8 cellular contexts compared by ENCODE assay signal in the genomic region with DNA sequence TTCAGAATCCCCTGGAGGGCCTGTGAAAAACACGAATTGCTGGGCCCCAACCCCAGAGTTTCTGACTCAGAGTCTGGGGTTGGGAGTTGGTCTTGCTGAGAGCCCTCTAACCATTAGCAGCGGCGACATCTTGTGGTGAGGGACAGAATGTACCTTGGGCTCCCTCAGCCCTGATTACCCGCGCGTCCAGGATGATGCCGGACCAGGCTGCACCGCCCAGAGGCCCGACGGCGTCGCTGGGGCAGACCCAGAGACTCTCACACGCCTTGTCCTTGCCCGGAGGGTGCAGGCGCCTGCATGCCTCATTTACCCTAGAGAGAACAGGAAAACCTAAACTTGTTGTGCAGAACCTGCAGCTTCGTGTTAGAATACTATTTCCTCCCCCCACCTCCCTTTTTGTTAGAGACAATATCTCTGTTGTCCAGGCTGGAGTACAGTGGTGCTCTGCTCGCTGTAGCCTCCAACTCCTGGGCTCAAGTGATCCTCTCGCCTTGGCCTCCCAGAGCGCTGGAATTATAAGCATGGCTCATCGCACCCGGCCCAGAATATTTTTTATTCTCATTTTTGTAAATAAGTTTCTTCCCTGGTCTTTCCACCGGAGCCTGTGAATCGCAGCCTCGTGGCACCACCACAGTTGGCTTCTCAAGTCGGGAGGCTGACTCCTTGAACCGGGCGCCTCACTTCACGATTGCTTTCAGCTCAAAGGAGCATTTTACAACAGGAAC. TPM values are rescaled to one million over a fixed set of nuclear protein-coding genes. Genes with fewer than 3 reads are reported as not detected.
DNase-seq lines count a peak whose midpoint lies in the region; ATAC-seq and TF ChIP-seq lines count a peak whose summit lies in the region.

No MANE protein-coding gene starts in this region.

- DNase-seq in DMS53 (lab: John Stamatoyannopoulos, UW), result peak; percentile 98
- peak; percentile 84 for DNase-seq in IMR-90
- DNase-seq in OCI-LY7 (ENCODE audit: low spot score), result peak; percentile 84
- peak; percentile 55 for DNase-seq in activated T-cell treated with anti-CD3 and anti-CD28 coated beads for 1 hour (ENCODE audit: low read depth)
- DNase-seq in esophagus muscularis mucosa (ENCODE audit: extremely low spot score), result no peak
- peak; percentile 18 to 79 (median 54) for DNase-seq in naive thymus-derived CD8-positive, alpha-beta T cell

- H4K91ac ChIP-seq in IMR-90 (ENCODE audit: insufficient read depth, low read depth, low read length), result no peak overlapping the region

- TF ChIP-seq CTCF in IMR-90 (conservative IDR thresholded peaks at IDR 0.05; ENCODE audit: low read depth, low read length) (peak; percentile 89), OCI-LY7 (conservative IDR thresholded peaks at IDR 0.05; ENCODE audit: low read length) (peak; percentile 86), esophagus muscularis mucosa (IDR thresholded peaks at IDR 0.05) (peak; percentile 75 to 82 (median 76))

- H3K14ac ChIP-seq in IMR-90 (replicated peaks; ENCODE audit: low read depth, low read length), result no peak overlapping the region

- CTCF ChIA-PET in IMR-90 (lab: Yijun Ruan, JAX), result interaction anchor here (0.6 to 2.1 kb wide), 7 partner anchors 24 to 191 kb away, joined by 3 to 9 read pairs (median 4); no protein-coding TSS in a partner anchor
- CTCF ChIA-PET in OCI-LY7 (lab: Charles Lee; ENCODE audit: unreplicated experiment), result interaction anchor here (0.7 to 1.3 kb wide), 2 partner anchors 185 to 191 kb away, joined by 3 read pairs; no protein-coding TSS in a partner anchor

- H3K18ac ChIP-seq in IMR-90 (ENCODE audit: low read depth, low read length), result no peak overlapping the region

- H3K36me3 Mint-ChIP-seq in naive thymus-derived CD8-positive, alpha-beta T cell, result no peaks in the 10 kb centered on the region
- no peaks in the 10 kb centered on the region for H3K36me3 Mint-ChIP-seq in stimulated activated memory B cell treated with anti-CD40 and anti-IgM and Interleukin-4, amounts not matched to agents 10 μg/mL and 1 μg/mL and 100 μg/mL, for 72 hours

- H3K27me3 ChIP-seq in IMR-90 (ENCODE audit: control insufficient read depth, insufficient read depth, low read length) (no peaks in the 10 kb centered on the region), esophagus muscularis mucosa (no peaks in the 10 kb centered on the region)

- H3K79me2 ChIP-seq in OCI-LY7 (ENCODE audit: insufficient read depth, low read depth, low read length), result no peaks in the 10 kb centered on the region

- dilution Hi-C loops in IMR-90 (cut with HindIII; ENCODE audit: low sequenced_read_pairs, unreplicated experiment), result no loop called here

- H3K9me1 ChIP-seq in IMR-90 (ENCODE audit: insufficient read depth, low read length), result peaks cover 4% of the 10 kb centered on the region; the same call in 1 of the 2 replicates

- TF ChIP-seq EP300 in esophagus muscularis mucosa (IDR thresholded peaks at IDR 0.05), result no peak

- peaks cover 10 to 31% (median 20%) of the 10 kb centered on the region in 4 donors for H3K4me1 Mint-ChIP-seq in naive thymus-derived CD8-positive, alpha-beta T cell
- H3K4me1 Mint-ChIP-seq in stimulated activated memory B cell treated with anti-CD40 and anti-IgM and Interleukin-4, amounts not matched to agents 10 μg/mL and 1 μg/mL and 100 μg/mL, for 72 hours, result peaks cover 46% of the 10 kb centered on the region

- BruUV-seq in IMR-90 (replicated peaks; lab: Mats Ljungman, UMichigan) (no TSS peak), OCI-LY7 (replicated peaks; lab: Mats Ljungman, UMichigan) (no TSS peak)

- no peak overlapping the region for H3K23ac ChIP-seq in IMR-90 (ENCODE audit: low read depth, low read length)

- no peak overlapping the region; the same call in 1 of the 2 replicates for H3K56ac ChIP-seq in IMR-90 (ENCODE audit: extremely low read depth, insufficient read depth, low read length)

- no peaks in the 10 kb centered on the region for H3K79me1 ChIP-seq in IMR-90 (ENCODE audit: low read depth in 1 of 2, low read length in 2 of 2)

- H4K5ac ChIP-seq in IMR-90 (ENCODE audit: low read depth, low read length), result no peak overlapping the region

- peaks cover 5% of the 10 kb centered on the region; the same call in 1 of the 2 replicates for H3K4me1 ChIP-seq in IMR-90 (ENCODE audit: control insufficient read depth, insufficient read depth, low read length)
- peaks cover 45% of the 10 kb centered on the region for H3K4me1 ChIP-seq in OCI-LY7 (ENCODE audit: insufficient read depth, low read length, poor library complexity, severe bottlenecking)
- peaks cover 10 to 22% (median 18%) of the 10 kb centered on the region in 4 donors for H3K4me1 ChIP-seq in esophagus muscularis mucosa

- peak overlapping the region; percentile 53 to 82 (median 74) for H3K4me3 Mint-ChIP-seq in naive thymus-derived CD8-positive, alpha-beta T cell
- peak overlapping the region; percentile 60 for H3K4me3 Mint-ChIP-seq in stimulated activated memory B cell treated with anti-CD40 and anti-IgM and Interleukin-4, amounts not matched to agents 10 μg/mL and 1 μg/mL and 100 μg/mL, for 72 hours

- H3K9me3 ChIP-seq in IMR-90 (ENCODE audit: control insufficient read depth, insufficient read depth, low read length) (no peaks in the 10 kb centered on the region), OCI-LY7 (ENCODE audit: low read length) (no peaks in the 10 kb centered on the region), esophagus muscularis mucosa (no peaks in the 10 kb centered on the region)

- H3K4me3 ChIP-seq in IMR-90 (ENCODE audit: insufficient read depth, low read depth, low read length), result no peak overlapping the region
- peak overlapping the region; percentile 7 for H3K4me3 ChIP-seq in OCI-LY7 (ENCODE audit: low read depth, low read length, poor library complexity, severe bottlenecking)
- no peak overlapping the region for H3K4me3 ChIP-seq in esophagus muscularis mucosa

- H3K36me3 ChIP-seq in IMR-90 (ENCODE audit: control insufficient read depth, insufficient read depth, low read length) (no peaks in the 10 kb centered on the region), OCI-LY7 (ENCODE audit: insufficient read depth, low read length) (no peaks in the 10 kb centered on the region), esophagus muscularis mucosa (no peaks in the 10 kb centered on the region)

- H2AK5ac ChIP-seq in IMR-90 (ENCODE audit: low read depth, low read length), result no peak overlapping the region

- no peak overlapping the region for H3K4ac ChIP-seq in IMR-90 (ENCODE audit: low read depth, low read length)

- no peak overlapping the region for H3K27ac ChIP-seq in IMR-90 (ENCODE audit: insufficient read depth, low read length)
- no peak overlapping the region for H3K27ac ChIP-seq in OCI-LY7 (ENCODE audit: low read depth, low read length, poor library complexity, severe bottlenecking)
- H3K27ac ChIP-seq in esophagus muscularis mucosa (replicated peaks in 1 of 4), result no peak overlapping the region

- WGBS in IMR-90 (ENCODE audit: extremely low coverage in 2 of 2, insufficient read length in 1 of 2), 2 experiments, result 42% methylated on average over 11 of the region's 28 CpGs; no CpG with 5 or more reads in 1 of the 2 experiments
- WGBS in esophagus muscularis mucosa, result 52% methylated on average over 17 of the region's 28 CpGs

- H4K20me1 ChIP-seq in IMR-90 (ENCODE audit: insufficient read depth, low read length) (no peaks in the 10 kb centered on the region), OCI-LY7 (ENCODE audit: insufficient read depth, low read length) (no peaks in the 10 kb centered on the region)

- H3K27me3 Mint-ChIP-seq in naive thymus-derived CD8-positive, alpha-beta T cell, result peaks cover 0 to 6% (median 2%) of the 10 kb centered on the region in 5 donors
- peaks cover 7% of the 10 kb centered on the region for H3K27me3 Mint-ChIP-seq in stimulated activated memory B cell treated with anti-CD40 and anti-IgM and Interleukin-4, amounts not matched to agents 10 μg/mL and 1 μg/mL and 100 μg/mL, for 72 hours

- H3K4me2 ChIP-seq in IMR-90 (ENCODE audit: low read depth, low read length) (no peak overlapping the region), OCI-LY7 (ENCODE audit: low read length) (peak overlapping the region; percentile 39)

- no peak overlapping the region for H3K9ac ChIP-seq in IMR-90 (ENCODE audit: low read depth, low read length)

- ATAC-seq in GM21576 (IDR thresholded peaks at IDR 0.05; ENCODE audit: unreplicated experiment) (peak; percentile 60), IMR-90 (ENCODE audit: low read depth) (peak; percentile 94)
- ATAC-seq in naive thymus-derived CD8-positive, alpha-beta T cell, result peak; percentile 63 to 74
- ATAC-seq in stimulated activated memory B cell treated with anti-CD40 and anti-IgM and Interleukin-4, amounts not matched to agents 10 μg/mL and 1 μg/mL and 100 μg/mL, for 72 hours, result peak; percentile 83

- POLR2A ChIA-PET in IMR-90 (lab: Charles Lee; ENCODE audit: unreplicated experiment) (no interaction called here), OCI-LY7 (lab: Charles Lee) (interaction anchor here (0.6 to 1.2 kb wide), 3 partner anchors 187 to 337 kb away, joined by 3 read pairs; no protein-coding TSS in a partner anchor)
- POLR2A ChIA-PET in naive thymus-derived CD8-positive, alpha-beta T cell (lab: Charles Lee), result interaction anchor here (0.6 to 0.8 kb wide), 3 partner anchors 91 to 191 kb away, joined by 3 read pairs; a partner anchor contains a TSS

- H3K9me3 Mint-ChIP-seq in naive thymus-derived CD8-positive, alpha-beta T cell, result no peaks in the 10 kb centered on the region
- no peaks in the 10 kb centered on the region for H3K9me3 Mint-ChIP-seq in stimulated activated memory B cell treated with anti-CD40 and anti-IgM and Interleukin-4, amounts not matched to agents 10 μg/mL and 1 μg/mL and 100 μg/mL, for 72 hours

- no peak overlapping the region for H4K8ac ChIP-seq in IMR-90 (ENCODE audit: low read depth in 2 of 2, low read length in 2 of 2)

- no peaks in the 10 kb centered on the region for H3K9me2 ChIP-seq in OCI-LY7 (ENCODE audit: insufficient read depth, low read length)

- H2AFZ ChIP-seq in IMR-90 (replicated peaks; ENCODE audit: low read length, poor library complexity) (peak overlapping the region; percentile 91), OCI-LY7 (ENCODE audit: low read length) (peak overlapping the region; percentile 64; the same call in 1 of the 2 replicates)

- H3K27ac Mint-ChIP-seq in naive thymus-derived CD8-positive, alpha-beta T cell, result peak overlapping the region in 2 of 10 donors; percentile 6 to 33
- H3K27ac Mint-ChIP-seq in stimulated activated memory B cell treated with anti-CD40 and anti-IgM and Interleukin-4, amounts not matched to agents 10 μg/mL and 1 μg/mL and 100 μg/mL, for 72 hours, result peak overlapping the region; percentile 28

- no peak overlapping the region for H2BK15ac ChIP-seq in IMR-90 (ENCODE audit: low read depth, low read length)

- TF ChIP-seq POLR2A in IMR-90 (IDR thresholded peaks at IDR 0.05; ENCODE audit: low read depth, low read length) (no peak), esophagus muscularis mucosa (IDR thresholded peaks at IDR 0.05; ENCODE audit: low read depth) (no peak)

- in situ Hi-C loops in IMR-90 (cut with MboI; ENCODE audit: low sequenced_read_pairs), result loop anchor here (5.0 kb wide), 1 partner anchor 187 kb away; a partner anchor contains a TSS

- no peak overlapping the region for H2BK5ac ChIP-seq in IMR-90 (ENCODE audit: low read depth, low read length, poor library complexity, severe bottlenecking)

- intact Hi-C loops in IMR-90 (cut with micrococcal nuclease), result loop anchor here (1.0 to 5.0 kb wide), 4 partner anchors 44 to 377 kb away; no protein-coding TSS in a partner anchor
- intact Hi-C loops in OCI-LY7 (cut with micrococcal nuclease; ENCODE audit: unreplicated experiment), result loop anchor here (1.0 to 2.0 kb wide), 4 partner anchors 65 to 253 kb away; a partner anchor contains a TSS
- intact Hi-C loops in esophagus muscularis mucosa (cut with DNase I), result loop anchor here (2.0 to 5.0 kb wide), 2 partner anchors 141 to 187 kb away; a partner anchor contains a TSS

- H2AK9ac ChIP-seq in IMR-90 (replicated peaks; ENCODE audit: low read depth, low read length, poor library complexity), result peak overlapping the region; percentile 91

- no peak overlapping the region for H2BK20ac ChIP-seq in IMR-90 (ENCODE audit: low read depth, low read length)

- TF ChIP-seq RAD21 in IMR-90 (IDR thresholded peaks at IDR 0.05; ENCODE audit: low read length), result peak; percentile 89

- H2BK120ac ChIP-seq in IMR-90 (ENCODE audit: low read depth, low read length), result no peak overlapping the region

RNA-seq across cellular contexts. Expression of a gene that starts 22.2 kb away (rescaled TPM):
- total RNA-seq in IMR-90 (2012; rRNA removed) (not detected in 2 replicates), OCI-LY7 (2022) (not detected in 2 replicates), esophagus muscularis mucosa (under 1 TPM; 0.19 to 0.98 (median 0.75) TPM)
- polyA plus RNA-seq in IMR-90 (2012; rRNA removed), result not detected in 2 replicates
- polyA plus RNA-seq in IMR-90 (2012; cell fraction: cytosol; rRNA removed), result not detected in 2 replicates
- polyA plus RNA-seq in IMR-90 (2012; cell fraction: nucleus; rRNA removed; ENCODE audit: low replicate concordance), result not detected in 2 replicates
- not detected in 2 replicates for total RNA-seq in OCI-LY7 (2014; rRNA removed; shearing (Covaris generic))
- not detected for total RNA-seq in naive thymus-derived CD8-positive, alpha-beta T cell
- polyA plus RNA-seq in naive thymus-derived CD8-positive, alpha-beta T cell, result not detected
